17 cellular contexts compared by ENCODE assay signal in genomic region chr18:30683836-30684235, GRCh38.
DNase-seq lines count a peak whose midpoint lies in the region; ATAC-seq and TF ChIP-seq lines count a peak whose summit lies in the region.
"Had no signal": no experiment of that assay in that cellular context is flagged by ENCODE, and none has a peak within 500 bp of the region (broad histone marks: within the 10 kb centered on the region; RNA-seq: fewer than 3 reads in every experiment).

No MANE protein-coding gene starts in this region.

- no peaks in the 10 kb centered on the region for H3K36me3 Mint-ChIP-seq in glutamatergic neuron (ENCODE audit: unreplicated experiment)
- H3K36me3 Mint-ChIP-seq: CD8-positive, alpha-beta T cell had no signal

- H3K9me3 ChIP-seq in HAP-1: no peaks in the 10 kb centered on the region
- H3K9me3 ChIP-seq: A549; BLaER1 treated with 17β-estradiol and CSF1 and Interleukin-3, amounts not matched to agents 10 nM and 100 nM; Caco-2 had no signal

- intact Hi-C loops in left colon (cut with DNase I, micrococcal nuclease): no loop called here

- H3K4me3 ChIP-seq in HAP-1: no peak overlapping the region
- H3K4me3 ChIP-seq: A549; BLaER1 treated with 17β-estradiol and CSF1 and Interleukin-3, amounts not matched to agents 10 nM and 100 nM; GM12878 had no signal

- H3K27me3 ChIP-seq in HAP-1 (ENCODE audit: low read depth): no peaks in the 10 kb centered on the region
- H3K27me3 ChIP-seq: BLaER1 treated with 17β-estradiol and CSF1 and Interleukin-3, amounts not matched to agents 10 nM and 100 nM had no signal

- ATAC-seq in left colon: no peak
- ATAC-seq: A549; CD8-positive, alpha-beta T cell; GM12878 had no signal

- no peaks in the 10 kb centered on the region for H3K36me3 ChIP-seq in HAP-1 (replicated peaks)
- H3K36me3 ChIP-seq: BLaER1 treated with 17β-estradiol and CSF1 and Interleukin-3, amounts not matched to agents 10 nM and 100 nM had no signal

- H3K27ac Mint-ChIP-seq in glutamatergic neuron (ENCODE audit: unreplicated experiment): no peak overlapping the region
- H3K27ac Mint-ChIP-seq: B cell; CD4-positive, alpha-beta T cell; CD8-positive, alpha-beta T cell had no signal

- H3K4me3 Mint-ChIP-seq in glutamatergic neuron (ENCODE audit: unreplicated experiment): no peak overlapping the region
- H3K4me3 Mint-ChIP-seq: B cell; CD4-positive, alpha-beta T cell; CD8-positive, alpha-beta T cell had no signal

- in situ Hi-C loops in HAP-1 (cut with MboI; ENCODE audit: low sequenced_read_pairs): no loop called here

- no peaks in the 10 kb centered on the region for H3K4me1 Mint-ChIP-seq in glutamatergic neuron (ENCODE audit: low read depth, unreplicated experiment)
- H3K4me1 Mint-ChIP-seq: B cell had no signal

- peak; percentile 7 for DNase-seq in LHCN-M2 (ENCODE audit: low read depth)
- peak; percentile 66 for DNase-seq in amniotic epithelial cell (ENCODE audit: low read depth)
- DNase-seq in myocyte (ENCODE audit: low read depth): peak; percentile 50
- DNase-seq in left colon: no peak
- DNase-seq in HAP-1 (ENCODE audit: low spot score in 2 of 2): no peak
- no peak for DNase-seq in glutamatergic neuron
- DNase-seq: AML-193; Caco-2; Calu3; CD4-positive, alpha-beta T cell; CD8-positive, alpha-beta T cell; DMS79 treated with DMSO at 0.1 percent for 48 hours; GDM1 had no signal

- H3K9me3 Mint-ChIP-seq in glutamatergic neuron (ENCODE audit: unreplicated experiment): no peaks in the 10 kb centered on the region

- peaks cover 12% of the 10 kb centered on the region for H3K4me1 ChIP-seq in HAP-1
- H3K4me1 ChIP-seq: A549; BLaER1 treated with 17β-estradiol and CSF1 and Interleukin-3, amounts not matched to agents 10 nM and 100 nM; Caco-2 had no signal

- no peak for TF ChIP-seq CTCF in glutamatergic neuron (IDR thresholded peaks at IDR 0.05; ENCODE audit: partially characterized antibody, unreplicated experiment)

- H3K27me3 Mint-ChIP-seq in glutamatergic neuron (ENCODE audit: unreplicated experiment): no peaks in the 10 kb centered on the region
- H3K27me3 Mint-ChIP-seq: B cell; CD4-positive, alpha-beta T cell had no signal

Comparison
In these comparisons a context has a peak if more than half of its experiments do, and no peak if none do; other contexts are left out.
1. DNase-seq: peak in LHCN-M2 (single experiment), amniotic epithelial cell (single experiment) and myocyte (single experiment); none in left colon (0 of 2), HAP-1 (0 of 2) and glutamatergic neuron (single experiment).